1 cellular context compared by ENCODE assay signal in the genomic region with DNA sequence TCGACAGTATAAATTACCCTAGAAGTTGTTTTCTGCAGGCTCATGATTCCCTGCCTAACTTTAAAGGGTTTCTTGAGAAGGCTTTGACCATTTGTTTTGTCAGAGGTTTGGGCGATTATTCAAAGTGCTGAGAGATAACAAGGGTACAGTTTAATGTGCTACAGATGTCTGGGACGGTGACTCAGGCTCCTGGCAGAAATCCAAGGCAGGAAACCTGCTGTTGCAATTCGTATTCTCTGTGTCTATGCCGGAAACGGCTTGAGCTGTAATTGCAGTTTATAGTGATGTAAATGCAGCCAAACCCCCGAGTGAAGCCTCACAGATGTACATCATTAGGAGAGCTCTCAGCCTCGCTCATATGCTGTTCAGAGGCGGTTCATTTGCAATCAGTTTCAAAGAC.
TF ChIP-seq lines count a peak whose summit lies in the region.

No MANE protein-coding gene starts in this region.

TF ChIP-seq in SK-N-SH, 30 proteins besides CTCF, POLR2A, EP300 and RAD21 (continued from another document):
- TF ChIP-seq, protein P1, sequence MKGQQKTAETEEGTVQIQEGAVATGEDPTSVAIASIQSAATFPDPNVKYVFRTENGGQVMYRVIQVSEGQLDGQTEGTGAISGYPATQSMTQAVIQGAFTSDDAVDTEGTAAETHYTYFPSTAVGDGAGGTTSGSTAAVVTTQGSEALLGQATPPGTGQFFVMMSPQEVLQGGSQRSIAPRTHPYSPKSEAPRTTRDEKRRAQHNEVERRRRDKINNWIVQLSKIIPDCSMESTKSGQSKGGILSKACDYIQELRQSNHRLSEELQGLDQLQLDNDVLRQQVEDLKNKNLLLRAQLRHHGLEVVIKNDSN (IDR thresholded peaks at IDR 0.05; ENCODE audit: borderline replicate concordance, low read depth) = no peak; the same call in 1 of the 2 replicates
- TF ChIP-seq, protein P2, sequence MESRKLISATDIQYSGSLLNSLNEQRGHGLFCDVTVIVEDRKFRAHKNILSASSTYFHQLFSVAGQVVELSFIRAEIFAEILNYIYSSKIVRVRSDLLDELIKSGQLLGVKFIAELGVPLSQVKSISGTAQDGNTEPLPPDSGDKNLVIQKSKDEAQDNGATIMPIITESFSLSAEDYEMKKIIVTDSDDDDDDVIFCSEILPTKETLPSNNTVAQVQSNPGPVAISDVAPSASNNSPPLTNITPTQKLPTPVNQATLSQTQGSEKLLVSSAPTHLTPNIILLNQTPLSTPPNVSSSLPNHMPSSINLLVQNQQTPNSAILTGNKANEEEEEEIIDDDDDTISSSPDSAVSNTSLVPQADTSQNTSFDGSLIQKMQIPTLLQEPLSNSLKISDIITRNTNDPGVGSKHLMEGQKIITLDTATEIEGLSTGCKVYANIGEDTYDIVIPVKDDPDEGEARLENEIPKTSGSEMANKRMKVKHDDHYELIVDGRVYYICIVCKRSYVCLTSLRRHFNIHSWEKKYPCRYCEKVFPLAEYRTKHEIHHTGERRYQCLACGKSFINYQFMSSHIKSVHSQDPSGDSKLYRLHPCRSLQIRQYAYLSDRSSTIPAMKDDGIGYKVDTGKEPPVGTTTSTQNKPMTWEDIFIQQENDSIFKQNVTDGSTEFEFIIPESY (IDR thresholded peaks at IDR 0.05; ENCODE audit: borderline replicate concordance, low read depth) = peak; percentile 86
- TF ChIP-seq, protein P3, sequence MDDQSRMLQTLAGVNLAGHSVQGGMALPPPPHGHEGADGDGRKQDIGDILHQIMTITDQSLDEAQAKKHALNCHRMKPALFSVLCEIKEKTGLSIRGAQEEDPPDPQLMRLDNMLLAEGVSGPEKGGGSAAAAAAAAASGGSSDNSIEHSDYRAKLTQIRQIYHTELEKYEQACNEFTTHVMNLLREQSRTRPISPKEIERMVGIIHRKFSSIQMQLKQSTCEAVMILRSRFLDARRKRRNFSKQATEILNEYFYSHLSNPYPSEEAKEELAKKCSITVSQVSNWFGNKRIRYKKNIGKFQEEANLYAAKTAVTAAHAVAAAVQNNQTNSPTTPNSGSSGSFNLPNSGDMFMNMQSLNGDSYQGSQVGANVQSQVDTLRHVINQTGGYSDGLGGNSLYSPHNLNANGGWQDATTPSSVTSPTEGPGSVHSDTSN (IDR thresholded peaks at IDR 0.05) = peak; percentile 96
- peak; percentile 42; the same call in 1 of the 2 replicates for TF ChIP-seq YY1 (IDR thresholded peaks at IDR 0.05; ENCODE audit: low read depth)
- TF ChIP-seq, protein P4, sequence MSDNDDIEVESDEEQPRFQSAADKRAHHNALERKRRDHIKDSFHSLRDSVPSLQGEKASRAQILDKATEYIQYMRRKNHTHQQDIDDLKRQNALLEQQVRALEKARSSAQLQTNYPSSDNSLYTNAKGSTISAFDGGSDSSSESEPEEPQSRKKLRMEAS (IDR thresholded peaks at IDR 0.05; ENCODE audit: low read depth) = peak; percentile 76
- TF ChIP-seq TAF1 (IDR thresholded peaks at IDR 0.05; ENCODE audit: borderline replicate concordance, low read depth, low read length) = 0 out of 2 replicates have a peak, but pooled peaks have one; percentile 31
- no peak for TF ChIP-seq GABPA (IDR thresholded peaks at IDR 0.05; ENCODE audit: low read depth)
